Comparison of ENCODE assay signal across 8 cellular contexts in the genomic region with DNA sequence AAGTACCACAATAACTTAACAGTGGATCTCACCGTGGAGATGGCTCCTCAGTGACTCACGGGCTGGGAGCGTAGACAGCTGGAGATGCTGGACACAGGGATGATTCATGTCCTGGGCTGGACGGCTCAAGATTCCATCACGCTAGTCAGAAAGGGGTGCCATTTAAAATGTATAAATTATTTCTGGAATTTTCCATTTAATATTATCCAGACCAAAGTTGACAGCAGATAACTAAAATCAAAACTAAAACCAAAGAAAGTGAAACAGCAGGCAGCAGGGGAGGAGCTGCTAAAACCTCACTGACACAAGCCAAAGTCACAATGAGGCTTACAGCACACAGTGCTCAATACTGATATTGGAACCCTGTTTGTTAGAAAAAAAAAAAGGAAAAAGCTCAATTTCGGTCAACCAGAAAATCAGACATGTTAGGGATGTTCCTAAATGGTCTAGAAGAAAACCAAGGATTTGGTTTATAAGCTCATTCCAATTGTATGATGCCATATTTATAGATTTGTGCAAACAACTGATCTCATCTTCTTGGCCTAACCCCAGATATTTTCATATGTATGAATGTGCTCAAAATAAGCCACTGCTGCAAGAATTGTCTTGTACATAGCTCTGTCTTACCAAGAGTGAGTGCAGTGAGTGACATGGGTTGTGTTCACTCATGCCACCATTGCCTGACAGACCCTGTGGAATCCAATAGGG.
DNase-seq lines count a peak whose midpoint lies in the region; ATAC-seq, FAIRE-seq and TF ChIP-seq lines count a peak whose summit lies in the region.

No MANE protein-coding gene starts in this region.

- H3K4me2 ChIP-seq in astrocyte (ENCODE audit: low read length), result peak overlapping the region; percentile 81

- TF ChIP-seq CTCF in astrocyte (IDR thresholded peaks at IDR 0.05; ENCODE audit: insufficient read depth, low read depth, low read length) (no peak), lower lobe of right lung (IDR thresholded peaks at IDR 0.05) (no peak)

- peaks cover 6% of the 10 kb centered on the region for H3K9me3 Mint-ChIP-seq in astrocyte (ENCODE audit: unreplicated experiment)

- H2AFZ ChIP-seq in astrocyte (ENCODE audit: low read depth, low read length), result no peak overlapping the region

- H3K27ac ChIP-seq in astrocyte (ENCODE audit: low read depth, low read length), result peak overlapping the region; percentile 99
- peak overlapping the region; percentile 20 for H3K27ac ChIP-seq in lower lobe of right lung

- peaks cover 53% of the 10 kb centered on the region for H3K4me1 ChIP-seq in astrocyte (ENCODE audit: insufficient read depth, low read length)
- H3K4me1 ChIP-seq in lower lobe of right lung, result peaks cover 17% of the 10 kb centered on the region

- peak; percentile 81 for FAIRE-seq in astrocyte (lab: Jason Lieb, UNC)

- no peak overlapping the region for H3K4me3 Mint-ChIP-seq in astrocyte (ENCODE audit: unreplicated experiment)

- ATAC-seq in GM21360 (IDR thresholded peaks at IDR 0.05; ENCODE audit: unreplicated experiment) (peak; percentile 61), HG03520 (IDR thresholded peaks at IDR 0.05; ENCODE audit: unreplicated experiment) (peak; percentile 57), lower lobe of right lung (peak; percentile 61)

- H3K36me3 Mint-ChIP-seq in astrocyte (ENCODE audit: low read depth, unreplicated experiment), result no peaks in the 10 kb centered on the region

- no peaks in the 10 kb centered on the region for H3K79me2 ChIP-seq in astrocyte (ENCODE audit: insufficient read depth, low read length)

- peak overlapping the region; percentile 84 for H3K9ac ChIP-seq in astrocyte (ENCODE audit: low read length)

- H3K27me3 ChIP-seq in astrocyte (ENCODE audit: insufficient read depth, low read length) (no peaks in the 10 kb centered on the region), lower lobe of right lung (ENCODE audit: low read depth) (no peaks in the 10 kb centered on the region)

- H3K27me3 Mint-ChIP-seq in astrocyte (ENCODE audit: low read depth, unreplicated experiment), result no peaks in the 10 kb centered on the region

- no peaks in the 10 kb centered on the region for H4K20me1 ChIP-seq in astrocyte (ENCODE audit: insufficient read depth, low read length)

- H3K4me3 ChIP-seq in astrocyte (ENCODE audit: insufficient read depth, low read depth, low read length) (peak overlapping the region; percentile 45), lower lobe of right lung (peak overlapping the region; percentile 31)

- peak; percentile 92 for DNase-seq in Daoy (ENCODE audit: low read depth)
- DNase-seq in astrocyte (ENCODE audit: low read depth), result peak; percentile 97
- no peak for DNase-seq in lower lobe of right lung
- DNase-seq in effector CD8-positive, alpha-beta T cell (lab: John Stamatoyannopoulos, UW), result no peak
- no peak for DNase-seq in inferior parietal cortex (ENCODE audit: extremely low spot score)
- no peak for DNase-seq in HuH-7 (ENCODE audit: low spot score)

- intact Hi-C loops in lower lobe of right lung (cut with DNase I), result no loop called here

- H3K36me3 ChIP-seq in astrocyte (ENCODE audit: insufficient read depth, low read length) (no peaks in the 10 kb centered on the region), lower lobe of right lung (no peaks in the 10 kb centered on the region)

- H3K27ac Mint-ChIP-seq in astrocyte (ENCODE audit: unreplicated experiment), result peak overlapping the region; percentile 99

- H3K9me3 ChIP-seq in astrocyte (ENCODE audit: insufficient read depth, low read depth, low read length) (no peaks in the 10 kb centered on the region), lower lobe of right lung (no peaks in the 10 kb centered on the region)

- H3K4me1 Mint-ChIP-seq in astrocyte (ENCODE audit: low read depth, unreplicated experiment), result peaks cover 62% of the 10 kb centered on the region

Comparison
In these comparisons a context has a peak if more than half of its experiments do, and no peak if none do; other contexts are left out.
1. DNase-seq: peak in Daoy (single experiment) and astrocyte (single experiment); none in lower lobe of right lung (single experiment), effector CD8-positive, alpha-beta T cell (single experiment), inferior parietal cortex (single experiment) and HuH-7 (single experiment).
2. Peak in every context shown above with its lines, with median percentiles within 50 percentile points of each other: ATAC-seq.